Comparison of ENCODE assay signal across 7 cellular contexts in the genomic region with DNA sequence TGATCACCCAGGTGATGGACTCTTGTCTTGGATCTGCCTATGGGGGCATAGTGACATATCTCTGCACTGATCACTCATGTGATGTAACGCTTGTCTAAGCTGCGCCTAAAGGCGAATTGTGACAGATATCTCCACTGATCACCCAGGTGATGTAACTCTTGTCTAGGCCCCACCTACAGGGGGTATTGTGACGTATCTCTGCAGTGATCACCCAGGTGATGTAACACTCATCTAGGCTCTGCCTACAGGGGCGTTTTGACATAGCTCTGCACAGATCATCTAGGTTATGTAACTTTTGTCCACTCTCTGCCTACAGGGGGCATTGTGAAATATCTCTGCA. TPM values are rescaled to one million over a fixed set of nuclear protein-coding genes. Genes with fewer than 3 reads are reported as not detected.
DNase-seq lines count a peak whose midpoint lies in the region; ATAC-seq and TF ChIP-seq lines count a peak whose summit lies in the region.
"Not testable (repeated sequence)": the region's sequence is repeated elsewhere in the genome, so short reads cannot be mapped to it uniquely, and the experiment has no call there.

No MANE protein-coding gene starts in this region.

- H2BK5ac ChIP-seq in IMR-90 (ENCODE audit: low read depth, low read length, poor library complexity, severe bottlenecking), result not testable (repeated sequence)

- CTCF ChIA-PET in CD8-positive, alpha-beta memory T cell (lab: Charles Lee); IMR-90 (lab: Yijun Ruan, JAX); activated B cell treated with CpG ODN at 0.5 μM for 24 hours (lab: Charles Lee); activated CD8-positive, alpha-beta memory T cell treated with anti-CD3 and anti-CD28 coated beads, Interleukin-2, amount 10 ng/mL, durations not matched to agents 7 days and 5 days (lab: Charles Lee): not testable (repeated sequence)

- not testable (repeated sequence) for H4K20me1 ChIP-seq in IMR-90 (ENCODE audit: insufficient read depth, low read length)

- DNase-seq in CD8-positive, alpha-beta memory T cell, result peak in 3 of 5 donors; percentile 25 to 57 (median 30)
- DNase-seq in IMR-90 (peak; percentile 2), activated B cell treated with CpG ODN at 0.5 μM for 24 hours (peak; percentile 27), neural crest cell (ENCODE audit: low read depth, low spot score) (peak; percentile 14)
- peak; percentile 47 for DNase-seq in activated CD8-positive, alpha-beta memory T cell treated with anti-CD3 and anti-CD28 coated beads, Interleukin-2, amount 10 ng/mL, durations not matched to agents 7 days and 5 days
- DNase-seq in activated naive CD8-positive, alpha-beta T cell treated with anti-CD3 and anti-CD28 coated beads for 36 hours, result not testable (repeated sequence)
- peak in 2 of 3 experiments; percentile 42 to 43 for DNase-seq in effector memory CD8-positive, alpha-beta T cell

- H3K27ac Mint-ChIP-seq in CD8-positive, alpha-beta memory T cell, result peak overlapping the region in 4 of 8 donors; percentile 0 to 6 (median 1)
- not testable (repeated sequence) for H3K27ac Mint-ChIP-seq in activated B cell treated with CpG ODN at 0.5 μM for 24 hours; activated CD8-positive, alpha-beta memory T cell treated with anti-CD3 and anti-CD28 coated beads, Interleukin-2, amount 10 ng/mL, durations not matched to agents 7 days and 5 days; effector memory CD8-positive, alpha-beta T cell; neural crest cell (ENCODE audit: unreplicated experiment)
- peak overlapping the region; percentile 40 for H3K27ac Mint-ChIP-seq in activated naive CD8-positive, alpha-beta T cell treated with anti-CD3 and anti-CD28 coated beads for 36 hours

- not testable (repeated sequence) for H2BK20ac ChIP-seq in IMR-90 (ENCODE audit: low read depth, low read length)

- in situ Hi-C loops in IMR-90 (cut with MboI; ENCODE audit: low sequenced_read_pairs), result not testable (repeated sequence)

- H2AK5ac ChIP-seq in IMR-90 (ENCODE audit: low read depth, low read length), result not testable (repeated sequence)

- not testable (repeated sequence) for H3K4me1 Mint-ChIP-seq in CD8-positive, alpha-beta memory T cell; activated B cell treated with CpG ODN at 0.5 μM for 24 hours; activated CD8-positive, alpha-beta memory T cell treated with anti-CD3 and anti-CD28 coated beads, Interleukin-2, amount 10 ng/mL, durations not matched to agents 7 days and 5 days; neural crest cell
- H3K4me1 Mint-ChIP-seq in activated naive CD8-positive, alpha-beta T cell treated with anti-CD3 and anti-CD28 coated beads for 36 hours, result peaks cover 21% of the 10 kb centered on the region
- peaks cover 8 to 21% of the 10 kb centered on the region in 2 donors for H3K4me1 Mint-ChIP-seq in effector memory CD8-positive, alpha-beta T cell (ENCODE audit: low read depth in 2 of 2)

- H4K5ac ChIP-seq in IMR-90 (ENCODE audit: low read depth, low read length), result not testable (repeated sequence)

- H4K91ac ChIP-seq in IMR-90 (ENCODE audit: insufficient read depth, low read depth, low read length), result not testable (repeated sequence)

- not testable (repeated sequence) for ATAC-seq in IMR-90 (ENCODE audit: low read depth); activated B cell treated with CpG ODN at 0.5 μM for 24 hours (ENCODE audit: low read depth); activated CD8-positive, alpha-beta memory T cell treated with anti-CD3 and anti-CD28 coated beads, Interleukin-2, amount 10 ng/mL, durations not matched to agents 7 days and 5 days; effector memory CD8-positive, alpha-beta T cell (replicated peaks)

- not testable (repeated sequence) for H3K9me3 ChIP-seq in CD8-positive, alpha-beta memory T cell (ENCODE audit: low read length); IMR-90 (ENCODE audit: control insufficient read depth, insufficient read depth, low read length)

- not testable (repeated sequence) for H4K8ac ChIP-seq in IMR-90 (ENCODE audit: low read depth in 2 of 2, low read length in 2 of 2)

- not testable (repeated sequence) for H3K4me1 ChIP-seq in CD8-positive, alpha-beta memory T cell (ENCODE audit: insufficient read depth, low read length); IMR-90 (ENCODE audit: control insufficient read depth, insufficient read depth, low read length)

- H3K9ac ChIP-seq in IMR-90 (ENCODE audit: low read depth, low read length), result not testable (repeated sequence)

- not testable (repeated sequence) for H3K4me3 Mint-ChIP-seq in CD8-positive, alpha-beta memory T cell; activated B cell treated with CpG ODN at 0.5 μM for 24 hours; activated CD8-positive, alpha-beta memory T cell treated with anti-CD3 and anti-CD28 coated beads, Interleukin-2, amount 10 ng/mL, durations not matched to agents 7 days and 5 days; activated naive CD8-positive, alpha-beta T cell treated with anti-CD3 and anti-CD28 coated beads for 36 hours; effector memory CD8-positive, alpha-beta T cell; neural crest cell

- not testable (repeated sequence) for H2BK15ac ChIP-seq in IMR-90 (ENCODE audit: low read depth, low read length)

- not testable (repeated sequence) for BruUV-seq in IMR-90 (replicated peaks; lab: Mats Ljungman, UMichigan)

- H3K14ac ChIP-seq in IMR-90 (replicated peaks; ENCODE audit: low read depth, low read length), result not testable (repeated sequence)

- H3K36me3 ChIP-seq in CD8-positive, alpha-beta memory T cell (ENCODE audit: insufficient read depth, low read length); IMR-90 (ENCODE audit: control insufficient read depth, insufficient read depth, low read length): not testable (repeated sequence)

- H3K56ac ChIP-seq in IMR-90 (ENCODE audit: extremely low read depth, insufficient read depth, low read length), result not testable (repeated sequence)

- intact Hi-C loops in IMR-90 (cut with micrococcal nuclease), result not testable (repeated sequence)
- intact Hi-C loops in activated B cell treated with CpG ODN at 0.5 μM for 24 hours (cut with micrococcal nuclease), result loop anchor here (5.0 kb wide), 2 partner anchors 47 to 157 kb away; partner anchors contain the start of genes THOC1 and USP14

- H3K4ac ChIP-seq in IMR-90 (ENCODE audit: low read depth, low read length), result not testable (repeated sequence)

- not testable (repeated sequence) for TF ChIP-seq RAD21 in IMR-90 (IDR thresholded peaks at IDR 0.05; ENCODE audit: low read length)

- H3K27me3 ChIP-seq in CD8-positive, alpha-beta memory T cell (ENCODE audit: insufficient read depth, low read length, poor library complexity, severe bottlenecking); IMR-90 (ENCODE audit: control insufficient read depth, insufficient read depth, low read length): not testable (repeated sequence)

- not testable (repeated sequence) for H3K18ac ChIP-seq in IMR-90 (ENCODE audit: low read depth, low read length)

- peaks cover 22 to 42% (median 28%) of the 10 kb centered on the region in 5 donors for H3K9me3 Mint-ChIP-seq in CD8-positive, alpha-beta memory T cell
- H3K9me3 Mint-ChIP-seq in activated B cell treated with CpG ODN at 0.5 μM for 24 hours, result peaks cover 17% of the 10 kb centered on the region
- peaks cover 25% of the 10 kb centered on the region for H3K9me3 Mint-ChIP-seq in activated CD8-positive, alpha-beta memory T cell treated with anti-CD3 and anti-CD28 coated beads, Interleukin-2, amount 10 ng/mL, durations not matched to agents 7 days and 5 days (ENCODE audit: low read depth)
- peaks cover 32% of the 10 kb centered on the region for H3K9me3 Mint-ChIP-seq in activated naive CD8-positive, alpha-beta T cell treated with anti-CD3 and anti-CD28 coated beads for 36 hours
- H3K9me3 Mint-ChIP-seq in effector memory CD8-positive, alpha-beta T cell, result peaks cover 15 to 35% of the 10 kb centered on the region in 2 donors
- peaks cover 33% of the 10 kb centered on the region for H3K9me3 Mint-ChIP-seq in neural crest cell

- H3K4me3 ChIP-seq in CD8-positive, alpha-beta memory T cell (ENCODE audit: low read length); IMR-90 (ENCODE audit: insufficient read depth, low read depth, low read length): not testable (repeated sequence)

- not testable (repeated sequence) for TF ChIP-seq CTCF in IMR-90 (conservative IDR thresholded peaks at IDR 0.05; ENCODE audit: low read depth, low read length); activated B cell treated with CpG ODN at 0.5 μM for 24 hours (IDR thresholded peaks at IDR 0.05); neural crest cell (conservative IDR thresholded peaks at IDR 0.05)

- H2AFZ ChIP-seq in IMR-90 (replicated peaks; ENCODE audit: low read length, poor library complexity), result not testable (repeated sequence)

- H3K27ac ChIP-seq in CD8-positive, alpha-beta memory T cell (ENCODE audit: low read depth, low read length); IMR-90 (ENCODE audit: insufficient read depth, low read length): not testable (repeated sequence)

- not testable (repeated sequence) for H3K4me2 ChIP-seq in IMR-90 (ENCODE audit: low read depth, low read length)

- H3K79me1 ChIP-seq in IMR-90 (ENCODE audit: low read depth in 1 of 2, low read length in 2 of 2), result not testable (repeated sequence)

- not testable (repeated sequence) for H3K9me1 ChIP-seq in IMR-90 (ENCODE audit: insufficient read depth, low read length)

- TF ChIP-seq POLR2A in IMR-90 (IDR thresholded peaks at IDR 0.05; ENCODE audit: low read depth, low read length), result not testable (repeated sequence)

- 51% methylated on average over 3 of the region's 5 CpGs; no CpG with 5 or more reads in 1 of the 2 experiments for WGBS in IMR-90 (ENCODE audit: extremely low coverage in 2 of 2, insufficient read length in 1 of 2), 2 experiments

- H3K36me3 Mint-ChIP-seq in CD8-positive, alpha-beta memory T cell; activated B cell treated with CpG ODN at 0.5 μM for 24 hours (ENCODE audit: low read depth); activated CD8-positive, alpha-beta memory T cell treated with anti-CD3 and anti-CD28 coated beads, Interleukin-2, amount 10 ng/mL, durations not matched to agents 7 days and 5 days; activated naive CD8-positive, alpha-beta T cell treated with anti-CD3 and anti-CD28 coated beads for 36 hours; effector memory CD8-positive, alpha-beta T cell (ENCODE audit: insufficient read depth): not testable (repeated sequence)
- H3K36me3 Mint-ChIP-seq in neural crest cell (ENCODE audit: low read depth), result peaks cover 30% of the 10 kb centered on the region

- H3K23ac ChIP-seq in IMR-90 (ENCODE audit: low read depth, low read length), result not testable (repeated sequence)

- POLR2A ChIA-PET in CD8-positive, alpha-beta memory T cell (lab: Charles Lee); IMR-90 (lab: Charles Lee; ENCODE audit: unreplicated experiment); activated B cell treated with CpG ODN at 0.5 μM for 24 hours (lab: Charles Lee): not testable (repeated sequence)

- dilution Hi-C loops in IMR-90 (cut with HindIII; ENCODE audit: low sequenced_read_pairs, unreplicated experiment), result not testable (repeated sequence)

- H2AK9ac ChIP-seq in IMR-90 (replicated peaks; ENCODE audit: low read depth, low read length, poor library complexity), result not testable (repeated sequence)

- H3K27me3 Mint-ChIP-seq in CD8-positive, alpha-beta memory T cell; activated B cell treated with CpG ODN at 0.5 μM for 24 hours; activated CD8-positive, alpha-beta memory T cell treated with anti-CD3 and anti-CD28 coated beads, Interleukin-2, amount 10 ng/mL, durations not matched to agents 7 days and 5 days; activated naive CD8-positive, alpha-beta T cell treated with anti-CD3 and anti-CD28 coated beads for 36 hours: not testable (repeated sequence)
- H3K27me3 Mint-ChIP-seq in effector memory CD8-positive, alpha-beta T cell, result peaks cover 0 to 10% of the 10 kb centered on the region in 2 donors
- H3K27me3 Mint-ChIP-seq in neural crest cell (ENCODE audit: low read depth), result peaks cover 12% of the 10 kb centered on the region

- not testable (repeated sequence) for H2BK120ac ChIP-seq in IMR-90 (ENCODE audit: low read depth, low read length)

RNA-seq across cellular contexts. Expression of gene USP14, which starts 48.5 kb away (rescaled TPM):
- total RNA-seq in CD8-positive, alpha-beta memory T cell, result 100 to 1,000 TPM; 111 to 113 TPM
- polyA plus RNA-seq in CD8-positive, alpha-beta memory T cell, result 50.2 TPM
- total RNA-seq in IMR-90 (2012; rRNA removed), result 11.5 and 25.8 TPM in 2 replicates
- 26.7 and 32.4 TPM in 2 replicates for polyA plus RNA-seq in IMR-90 (2012; rRNA removed)
- 5.0 and 6.3 TPM in 2 replicates for polyA plus RNA-seq in IMR-90 (2012; cell fraction: cytosol; rRNA removed)
- 4.2 and 22.0 TPM in 2 replicates for polyA plus RNA-seq in IMR-90 (2012; cell fraction: nucleus; rRNA removed; ENCODE audit: low replicate concordance)
- total RNA-seq in activated B cell treated with CpG ODN at 0.5 μM for 24 hours, result 53.1 and 53.9 TPM in 2 replicates
- 10 to 100 TPM; 65.2 to 84.0 TPM for total RNA-seq in activated CD8-positive, alpha-beta memory T cell treated with anti-CD3 and anti-CD28 coated beads, Interleukin-2, amount 10 ng/mL, durations not matched to agents 7 days and 5 days
- 100 to 1,000 TPM; 116 to 121 TPM for total RNA-seq in activated naive CD8-positive, alpha-beta T cell treated with anti-CD3 and anti-CD28 coated beads for 36 hours
- total RNA-seq in neural crest cell, result 74.9 and 75.0 TPM in 2 replicates
